In genomic region chr7:143733876-143734275, GRCh38 we compare ENCODE assay signal across 21 cellular contexts. TPM values are rescaled to one million over a fixed set of nuclear protein-coding genes. Genes with fewer than 3 reads are reported as not detected.
DNase-seq lines count a peak whose midpoint lies in the region; ATAC-seq and TF ChIP-seq lines count a peak whose summit lies in the region.
"Had no signal": no experiment of that assay in that cellular context is flagged by ENCODE, and none has a peak within 500 bp of the region (broad histone marks: within the 10 kb centered on the region; RNA-seq: fewer than 3 reads in every experiment).

No MANE protein-coding gene starts in this region.

- POLR2A ChIA-PET in activated CD4-positive, alpha-beta T cell treated with anti-CD3 and anti-CD28 coated beads for 36 hours (lab: Charles Lee) = no interaction called here

- no peak overlapping the region for H3K4me3 ChIP-seq in prostate gland
- H3K4me3 ChIP-seq: BLaER1 had no signal

- no peaks in the 10 kb centered on the region for H3K9me3 Mint-ChIP-seq in activated CD4-positive, alpha-beta T cell treated with anti-CD3 and anti-CD28 coated beads for 36 hours (ENCODE audit: low read depth)
- no peaks in the 10 kb centered on the region for H3K9me3 Mint-ChIP-seq in activated naive CD4-positive, alpha-beta T cell treated with anti-CD3 and anti-CD28 coated beads, Interleukin-2, amount 50 U/mL, for 24 hours
- H3K9me3 Mint-ChIP-seq in activated naive CD4-positive, alpha-beta T cell treated with anti-CD3 and anti-CD28 coated beads, Interleukin-2, amount 10 ng/mL, durations not matched to agents 7 days and 5 days = no peaks in the 10 kb centered on the region
- no peaks in the 10 kb centered on the region for H3K9me3 Mint-ChIP-seq in activated T-helper 17 cell treated with anti-CD3 and anti-CD28 coated beads, Interleukin-2, amount 50 U/mL, for 72 hours
- H3K9me3 Mint-ChIP-seq: CD4-positive, alpha-beta memory T cell; HFFc6 had no signal

- CTCF ChIA-PET in activated CD4-positive, alpha-beta T cell treated with anti-CD3 and anti-CD28 coated beads for 36 hours (lab: Charles Lee) = interaction anchor here (1.7 kb wide), 1 partner anchor 394 kb away, joined by 7 read pairs; no protein-coding TSS in a partner anchor
- CTCF ChIA-PET in activated naive CD4-positive, alpha-beta T cell treated with anti-CD3 and anti-CD28 coated beads, Interleukin-2, amount 10 ng/mL, durations not matched to agents 7 days and 5 days (lab: Charles Lee) = no interaction called here

- intact Hi-C loops in activated CD4-positive, alpha-beta T cell treated with anti-CD3 and anti-CD28 coated beads for 36 hours (cut with DNase I, micrococcal nuclease) = no loop called here
- intact Hi-C loops in prostate gland (cut with DNase I) = no loop called here

- peak; percentile 74 for ATAC-seq in activated CD4-positive, alpha-beta T cell treated with anti-CD3 and anti-CD28 coated beads for 36 hours
- ATAC-seq in activated T-helper 17 cell treated with anti-CD3 and anti-CD28 coated beads, Interleukin-2, amount 50 U/mL, for 72 hours (replicated peaks) = peak; percentile 86
- ATAC-seq: HCT116 had no signal

- no peaks in the 10 kb centered on the region for H3K9me3 ChIP-seq in prostate gland
- H3K9me3 ChIP-seq: BLaER1 had no signal

- H3K36me3 ChIP-seq in prostate gland = no peaks in the 10 kb centered on the region
- H3K36me3 ChIP-seq: BLaER1 had no signal

- H3K27me3 Mint-ChIP-seq in activated CD4-positive, alpha-beta T cell treated with anti-CD3 and anti-CD28 coated beads for 36 hours = no peaks in the 10 kb centered on the region
- no peaks in the 10 kb centered on the region for H3K27me3 Mint-ChIP-seq in activated naive CD4-positive, alpha-beta T cell treated with anti-CD3 and anti-CD28 coated beads, Interleukin-2, amount 50 U/mL, for 24 hours
- H3K27me3 Mint-ChIP-seq in activated naive CD4-positive, alpha-beta T cell treated with anti-CD3 and anti-CD28 coated beads, Interleukin-2, amount 10 ng/mL, durations not matched to agents 7 days and 5 days = no peaks in the 10 kb centered on the region
- no peaks in the 10 kb centered on the region for H3K27me3 Mint-ChIP-seq in activated T-helper 17 cell treated with anti-CD3 and anti-CD28 coated beads, Interleukin-2, amount 50 U/mL, for 72 hours
- H3K27me3 Mint-ChIP-seq: CD4-positive, alpha-beta memory T cell had no signal

- no peak overlapping the region for H3K4me3 Mint-ChIP-seq in activated CD4-positive, alpha-beta T cell treated with anti-CD3 and anti-CD28 coated beads for 36 hours
- no peak overlapping the region for H3K4me3 Mint-ChIP-seq in activated naive CD4-positive, alpha-beta T cell treated with anti-CD3 and anti-CD28 coated beads, Interleukin-2, amount 50 U/mL, for 24 hours
- H3K4me3 Mint-ChIP-seq in activated naive CD4-positive, alpha-beta T cell treated with anti-CD3 and anti-CD28 coated beads, Interleukin-2, amount 10 ng/mL, durations not matched to agents 7 days and 5 days = no peak overlapping the region
- H3K4me3 Mint-ChIP-seq in activated T-helper 17 cell treated with anti-CD3 and anti-CD28 coated beads, Interleukin-2, amount 50 U/mL, for 72 hours = peak overlapping the region; percentile 46
- H3K4me3 Mint-ChIP-seq: CD14-positive monocyte; CD4-positive, alpha-beta memory T cell; HFFc6 had no signal

- H3K36me3 Mint-ChIP-seq in activated CD4-positive, alpha-beta T cell treated with anti-CD3 and anti-CD28 coated beads for 36 hours (ENCODE audit: low read depth) = peaks cover 23% of the 10 kb centered on the region
- H3K36me3 Mint-ChIP-seq in activated naive CD4-positive, alpha-beta T cell treated with anti-CD3 and anti-CD28 coated beads, Interleukin-2, amount 50 U/mL, for 24 hours = peaks cover 2% of the 10 kb centered on the region
- H3K36me3 Mint-ChIP-seq in activated naive CD4-positive, alpha-beta T cell treated with anti-CD3 and anti-CD28 coated beads, Interleukin-2, amount 10 ng/mL, durations not matched to agents 7 days and 5 days = peaks cover 21% of the 10 kb centered on the region
- peaks cover 57% of the 10 kb centered on the region for H3K36me3 Mint-ChIP-seq in activated T-helper 17 cell treated with anti-CD3 and anti-CD28 coated beads, Interleukin-2, amount 50 U/mL, for 72 hours (ENCODE audit: low read depth)

- no peak for DNase-seq in activated CD4-positive, alpha-beta T cell treated with anti-CD3 and anti-CD28 coated beads for 36 hours
- DNase-seq in activated CD4-positive, alpha-beta T cell treated with anti-CD3 and anti-CD28 coated beads, Interleukin-2, amount 50 U/mL, for 4 hours = no peak
- no peak for DNase-seq in activated naive CD4-positive, alpha-beta T cell treated with anti-CD3 and anti-CD28 coated beads, Interleukin-2, amount 10 ng/mL, durations not matched to agents 7 days and 5 days
- DNase-seq in NCI-H524 treated with DMSO at 0.1 percent for 48 hours (lab: John Stamatoyannopoulos, UW) (no peak), prostate gland (ENCODE audit: low spot score) (no peak)
- DNase-seq: 8988T; CD4-positive, alpha-beta memory T cell; DMS153; DMS79; GDM1; GOT3; H7; HFFc6 had no signal

- H3K27ac Mint-ChIP-seq in activated CD4-positive, alpha-beta T cell treated with anti-CD3 and anti-CD28 coated beads for 36 hours = no peak overlapping the region
- peak overlapping the region; percentile 85 for H3K27ac Mint-ChIP-seq in activated naive CD4-positive, alpha-beta T cell treated with anti-CD3 and anti-CD28 coated beads, Interleukin-2, amount 50 U/mL, for 24 hours
- no peak overlapping the region for H3K27ac Mint-ChIP-seq in activated naive CD4-positive, alpha-beta T cell treated with anti-CD3 and anti-CD28 coated beads, Interleukin-2, amount 10 ng/mL, durations not matched to agents 7 days and 5 days
- peak overlapping the region; percentile 80 for H3K27ac Mint-ChIP-seq in activated T-helper 17 cell treated with anti-CD3 and anti-CD28 coated beads, Interleukin-2, amount 50 U/mL, for 72 hours
- H3K27ac Mint-ChIP-seq: CD14-positive monocyte, HFFc6 had no signal

- no peaks in the 10 kb centered on the region for H3K4me1 ChIP-seq in prostate gland (replicated peaks)
- H3K4me1 ChIP-seq: BLaER1 had no signal

- TF ChIP-seq CTCF in prostate gland (IDR thresholded peaks at IDR 0.05) = no peak

- H3K27me3 ChIP-seq in prostate gland (replicated peaks; ENCODE audit: insufficient read depth) = no peaks in the 10 kb centered on the region
- H3K27me3 ChIP-seq: BLaER1 had no signal

- no peak overlapping the region for H3K27ac ChIP-seq in prostate gland
- H3K27ac ChIP-seq: BLaER1, HL-60 had no signal

- H3K4me1 Mint-ChIP-seq in activated CD4-positive, alpha-beta T cell treated with anti-CD3 and anti-CD28 coated beads for 36 hours = peaks cover 21% of the 10 kb centered on the region
- peaks cover 9% of the 10 kb centered on the region for H3K4me1 Mint-ChIP-seq in activated naive CD4-positive, alpha-beta T cell treated with anti-CD3 and anti-CD28 coated beads, Interleukin-2, amount 50 U/mL, for 24 hours
- peaks cover 9% of the 10 kb centered on the region for H3K4me1 Mint-ChIP-seq in activated naive CD4-positive, alpha-beta T cell treated with anti-CD3 and anti-CD28 coated beads, Interleukin-2, amount 10 ng/mL, durations not matched to agents 7 days and 5 days
- peaks cover 45% of the 10 kb centered on the region for H3K4me1 Mint-ChIP-seq in activated T-helper 17 cell treated with anti-CD3 and anti-CD28 coated beads, Interleukin-2, amount 50 U/mL, for 72 hours

- no peak for TF ChIP-seq POLR2A in prostate gland (IDR thresholded peaks at IDR 0.05)

- WGBS in prostate gland = 95% methylated on average over 5 of the region's 5 CpGs

RNA-seq across cellular contexts. Expression of gene CTAGE6, which starts 23.6 kb away (rescaled TPM):
- 1 to 10 TPM in 1 of 2 experiments, under 1 TPM in 1; 0.94 to 1.5 TPM for total RNA-seq in activated CD4-positive, alpha-beta T cell treated with anti-CD3 and anti-CD28 coated beads for 36 hours
- 10 to 100 TPM in 1 of 2 donors, 1 to 10 TPM in 1; 2.3 to 10.0 TPM for total RNA-seq in activated T-helper 17 cell treated with anti-CD3 and anti-CD28 coated beads, Interleukin-2, amount 50 U/mL, for 72 hours
- 1 to 10 TPM; 1.7 to 2.0 TPM for total RNA-seq in prostate gland
- total RNA-seq: Daoy, H7, HT1080 had no signal

Comparison
In these comparisons a context has a peak if more than half of its experiments do, and no peak if none do; other contexts are left out.
1. H3K27ac Mint-ChIP-seq: peak in activated naive CD4-positive, alpha-beta T cell treated with anti-CD3 and anti-CD28 coated beads, Interleukin-2, amount 50 U/mL, for 24 hours (single experiment) and activated T-helper 17 cell treated with anti-CD3 and anti-CD28 coated beads, Interleukin-2, amount 50 U/mL, for 72 hours (single experiment); none in activated CD4-positive, alpha-beta T cell treated with anti-CD3 and anti-CD28 coated beads for 36 hours (single experiment) and activated naive CD4-positive, alpha-beta T cell treated with anti-CD3 and anti-CD28 coated beads, Interleukin-2, amount 10 ng/mL, durations not matched to agents 7 days and 5 days (single experiment).